26 cellular contexts compared by ENCODE assay signal in the genomic region with DNA sequence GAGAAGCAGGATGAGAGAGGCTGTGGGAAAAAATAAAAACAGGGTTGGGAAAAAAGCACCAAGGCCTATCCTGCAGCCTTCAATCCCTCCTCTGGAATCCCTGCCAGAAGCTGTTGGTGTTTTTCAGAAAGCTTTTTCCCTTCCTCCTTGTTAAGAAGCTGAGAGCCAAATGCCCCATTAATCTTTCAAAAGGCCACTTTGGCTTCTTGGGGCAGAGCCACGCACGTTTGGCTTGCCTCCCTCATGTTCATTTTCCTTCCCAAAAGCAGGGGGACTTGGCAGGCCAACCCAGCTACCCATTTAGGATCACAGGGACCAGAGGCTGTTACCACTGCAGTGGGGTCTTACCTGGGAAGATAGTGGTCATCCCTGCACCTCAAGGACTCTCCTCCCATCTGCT.
DNase-seq lines count a peak whose midpoint lies in the region; ATAC-seq lines count a peak whose summit lies in the region.
"Had no signal": no experiment of that assay in that cellular context is flagged by ENCODE, and none has a peak within 500 bp of the region (broad histone marks: within the 10 kb centered on the region; RNA-seq: fewer than 3 reads in every experiment).

No MANE protein-coding gene starts in this region.

- H3K27me3 Mint-ChIP-seq in activated naive CD4-positive, alpha-beta T cell treated with anti-CD3 and anti-CD28 coated beads for 36 hours (ENCODE audit: low read depth): peaks cover 8% of the 10 kb centered on the region
- H3K27me3 Mint-ChIP-seq in activated naive CD8-positive, alpha-beta T cell treated with anti-CD3 and anti-CD28 coated beads, Interleukin-2, amount 50 U/mL, for 24 hours: no peaks in the 10 kb centered on the region

- CTCF ChIA-PET in activated naive CD4-positive, alpha-beta T cell treated with anti-CD3 and anti-CD28 coated beads for 36 hours (lab: Charles Lee): no interaction called here

- intact Hi-C loops in activated naive CD4-positive, alpha-beta T cell treated with anti-CD3 and anti-CD28 coated beads for 36 hours (cut with micrococcal nuclease): no loop called here

- H3K36me3 Mint-ChIP-seq in activated naive CD4-positive, alpha-beta T cell treated with anti-CD3 and anti-CD28 coated beads for 36 hours (ENCODE audit: low read depth): no peaks in the 10 kb centered on the region
- H3K36me3 Mint-ChIP-seq in activated naive CD8-positive, alpha-beta T cell treated with anti-CD3 and anti-CD28 coated beads, Interleukin-2, amount 50 U/mL, for 24 hours (ENCODE audit: low read depth): no peaks in the 10 kb centered on the region
- H3K36me3 Mint-ChIP-seq: activated CD4-positive, alpha-beta memory T cell treated with anti-CD3 and anti-CD28 coated beads for 36 hours; activated naive CD8-positive, alpha-beta T cell treated with anti-CD3 and anti-CD28 coated beads, Interleukin-2, amount 10 ng/mL, durations not matched to agents 7 days and 5 days; CD14-positive monocyte had no signal

- no peak for ATAC-seq in activated naive CD8-positive, alpha-beta T cell treated with anti-CD3 and anti-CD28 coated beads, Interleukin-2, amount 50 U/mL, for 24 hours
- ATAC-seq in HG02571 (IDR thresholded peaks at IDR 0.05; ENCODE audit: unreplicated experiment): no peak
- ATAC-seq: activated CD4-positive, CD25-positive, alpha-beta regulatory T cell treated with anti-CD3 and anti-CD28 coated beads, Interleukin-2, amount 50 U/mL, for 24 hours; naive thymus-derived CD4-positive, alpha-beta T cell; right lobe of liver; stimulated activated naive CD8-positive, alpha-beta T cell treated with anti-CD3 and anti-CD28 coated beads, Interleukin-15, Interleukin-2, amounts not matched to agents 100 U/mL and 50 U/mL, for 24 hours had no signal

- peaks cover 7% of the 10 kb centered on the region for H3K9me3 Mint-ChIP-seq in activated naive CD4-positive, alpha-beta T cell treated with anti-CD3 and anti-CD28 coated beads for 36 hours
- H3K9me3 Mint-ChIP-seq in activated naive CD8-positive, alpha-beta T cell treated with anti-CD3 and anti-CD28 coated beads, Interleukin-2, amount 50 U/mL, for 24 hours: no peaks in the 10 kb centered on the region
- H3K9me3 Mint-ChIP-seq: activated CD4-positive, alpha-beta memory T cell treated with anti-CD3 and anti-CD28 coated beads for 36 hours; activated naive CD8-positive, alpha-beta T cell treated with anti-CD3 and anti-CD28 coated beads, Interleukin-2, amount 10 ng/mL, durations not matched to agents 7 days and 5 days had no signal

- H3K27ac Mint-ChIP-seq in activated naive CD4-positive, alpha-beta T cell treated with anti-CD3 and anti-CD28 coated beads for 36 hours: no peak overlapping the region
- no peak overlapping the region for H3K27ac Mint-ChIP-seq in activated naive CD8-positive, alpha-beta T cell treated with anti-CD3 and anti-CD28 coated beads, Interleukin-2, amount 50 U/mL, for 24 hours
- H3K27ac Mint-ChIP-seq: activated CD4-positive, alpha-beta memory T cell treated with anti-CD3 and anti-CD28 coated beads for 36 hours; activated naive CD8-positive, alpha-beta T cell treated with anti-CD3 and anti-CD28 coated beads, Interleukin-2, amount 10 ng/mL, durations not matched to agents 7 days and 5 days; activated T-helper 2 cell treated with anti-CD3 and anti-CD28 coated beads, Interferon-gamma antibody, Interleukin-2, Interleukin-4, amounts not matched to agents 10 μg/mL and 5 μg/mL and 100 μg/mL, durations not matched to agents 14 hours and 24 hours and 36 hours; CD14-positive monocyte; naive thymus-derived CD4-positive, alpha-beta T cell had no signal

- H3K4me1 Mint-ChIP-seq in activated naive CD4-positive, alpha-beta T cell treated with anti-CD3 and anti-CD28 coated beads for 36 hours (ENCODE audit: low read depth): no peaks in the 10 kb centered on the region
- no peaks in the 10 kb centered on the region for H3K4me1 Mint-ChIP-seq in activated naive CD8-positive, alpha-beta T cell treated with anti-CD3 and anti-CD28 coated beads, Interleukin-2, amount 50 U/mL, for 24 hours
- H3K4me1 Mint-ChIP-seq: activated naive CD8-positive, alpha-beta T cell treated with anti-CD3 and anti-CD28 coated beads, Interleukin-2, amount 10 ng/mL, durations not matched to agents 7 days and 5 days; CD14-positive monocyte; naive thymus-derived CD4-positive, alpha-beta T cell had no signal

- peak; percentile 98 for DNase-seq in DMS79 (lab: John Stamatoyannopoulos, UW)
- DNase-seq in NCI-H1092 treated with DMSO at 0.1 percent for 48 hours (lab: John Stamatoyannopoulos, UW): peak; percentile 15
- DNase-seq in globus pallidus (ENCODE audit: low spot score): peak; percentile 51
- DNase-seq in nucleus accumbens (lab: John Stamatoyannopoulos, UW): peak in 38 of 56 donors; percentile 1 to 62 (median 14)
- no peak for DNase-seq in activated naive CD4-positive, alpha-beta T cell treated with anti-CD3 and anti-CD28 coated beads for 36 hours
- no peak for DNase-seq in activated naive CD8-positive, alpha-beta T cell treated with anti-CD3 and anti-CD28 coated beads, Interleukin-2, amount 50 U/mL, for 24 hours
- DNase-seq in T-helper 9 cell: no peak
- DNase-seq: activated CD4-positive, alpha-beta memory T cell treated with anti-CD3 and anti-CD28 coated beads for 36 hours; activated naive CD8-positive, alpha-beta T cell treated with anti-CD3 and anti-CD28 coated beads, Interleukin-2, amount 10 ng/mL, durations not matched to agents 7 days and 5 days; brain microvascular endothelial cell; Calu3; effector CD8-positive, alpha-beta T cell; HCEC 1CT; mesendoderm; naive thymus-derived CD4-positive, alpha-beta T cell; NCI-H1048; NCI-H2171 treated with DMSO at 0.1 percent for 48 hours; NK-92 treated with Interleukin-12 subunit alpha and Interleukin-12 subunit beta, amount 100 ng/mL, for 24 hours; ovary; right lobe of liver; SHP77; stimulated activated naive CD8-positive, alpha-beta T cell treated with anti-CD3 and anti-CD28 coated beads, Interleukin-15, Interleukin-2, amounts not matched to agents 100 U/mL and 50 U/mL, for 24 hours had no signal

- no peak overlapping the region for H3K4me3 Mint-ChIP-seq in activated naive CD4-positive, alpha-beta T cell treated with anti-CD3 and anti-CD28 coated beads for 36 hours
- H3K4me3 Mint-ChIP-seq in activated naive CD8-positive, alpha-beta T cell treated with anti-CD3 and anti-CD28 coated beads, Interleukin-2, amount 50 U/mL, for 24 hours: no peak overlapping the region
- H3K4me3 Mint-ChIP-seq: activated CD4-positive, alpha-beta memory T cell treated with anti-CD3 and anti-CD28 coated beads for 36 hours; activated naive CD8-positive, alpha-beta T cell treated with anti-CD3 and anti-CD28 coated beads, Interleukin-2, amount 10 ng/mL, durations not matched to agents 7 days and 5 days; CD14-positive monocyte; naive thymus-derived CD4-positive, alpha-beta T cell had no signal

Comparison
In these comparisons a context has a peak if more than half of its experiments do, and no peak if none do; other contexts are left out.
1. DNase-seq: peak in DMS79 (single experiment), NCI-H1092 treated with DMSO at 0.1 percent for 48 hours (single experiment), globus pallidus (single experiment) and nucleus accumbens (38 of 56); none in activated naive CD4-positive, alpha-beta T cell treated with anti-CD3 and anti-CD28 coated beads for 36 hours (single experiment), activated naive CD8-positive, alpha-beta T cell treated with anti-CD3 and anti-CD28 coated beads, Interleukin-2, amount 50 U/mL, for 24 hours (single experiment) and T-helper 9 cell (single experiment).